ENCODE assay signal across 1 cellular context in the genomic region with DNA sequence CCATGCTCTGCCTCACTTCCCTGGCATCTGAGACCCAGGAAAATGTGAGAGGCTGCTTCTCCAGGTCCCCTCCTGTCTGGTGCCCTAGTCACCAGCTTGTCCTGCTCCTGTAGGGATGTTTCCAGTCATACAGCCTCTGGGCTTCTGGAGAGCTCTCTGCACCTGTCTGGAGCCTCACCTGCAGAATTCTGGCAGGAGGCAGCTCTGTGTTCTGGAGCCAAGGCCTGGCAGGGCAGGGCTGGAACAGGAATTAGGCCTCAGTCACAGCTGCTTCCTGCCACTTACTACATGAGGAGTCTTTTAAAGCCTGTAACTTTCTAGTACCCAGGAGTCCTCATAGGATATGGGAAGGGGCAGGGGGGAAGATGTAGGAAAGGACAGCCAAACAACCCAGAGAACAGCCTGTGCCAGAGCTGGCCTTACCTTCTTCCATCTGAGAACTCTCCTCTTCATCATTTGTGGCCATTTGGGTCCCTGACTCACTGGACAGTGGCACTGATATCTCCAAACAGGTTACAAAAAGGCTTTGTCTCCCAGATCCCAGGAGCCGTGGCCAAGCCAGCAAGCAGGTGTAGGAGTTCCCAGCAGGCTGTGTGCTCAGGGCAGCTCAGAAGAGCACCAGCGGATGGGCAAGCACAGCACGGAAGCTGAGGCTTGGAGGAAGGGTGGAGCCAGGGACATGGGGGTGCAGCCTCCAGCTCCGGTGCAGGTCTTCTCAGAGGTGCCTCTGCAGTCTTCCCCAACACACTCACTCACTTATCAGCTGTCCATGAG.
TF ChIP-seq lines count a peak whose summit lies in the region.

No MANE protein-coding gene starts in this region.

TF ChIP-seq in H1, 55 proteins besides CTCF, POLR2A, EP300 and RAD21:
- no peak for TF ChIP-seq TEAD4 (IDR thresholded peaks at IDR 0.05; ENCODE audit: low read depth, low read length)
- TF ChIP-seq PHF8 (conservative IDR thresholded peaks at IDR 0.05; ENCODE audit: low read depth, low read length) = no peak
- no peak for TF ChIP-seq CREB1 (IDR thresholded peaks at IDR 0.05)
- no peak for TF ChIP-seq EGR1 (IDR thresholded peaks at IDR 0.05; ENCODE audit: borderline replicate concordance, low read depth, low read length)
- no peak for TF ChIP-seq GABPA (IDR thresholded peaks at IDR 0.05; ENCODE audit: borderline replicate concordance, insufficient read depth, low read length)
- no peak for TF ChIP-seq SP1 (IDR thresholded peaks at IDR 0.05; ENCODE audit: low read depth, low read length)
- TF ChIP-seq, protein P1, sequence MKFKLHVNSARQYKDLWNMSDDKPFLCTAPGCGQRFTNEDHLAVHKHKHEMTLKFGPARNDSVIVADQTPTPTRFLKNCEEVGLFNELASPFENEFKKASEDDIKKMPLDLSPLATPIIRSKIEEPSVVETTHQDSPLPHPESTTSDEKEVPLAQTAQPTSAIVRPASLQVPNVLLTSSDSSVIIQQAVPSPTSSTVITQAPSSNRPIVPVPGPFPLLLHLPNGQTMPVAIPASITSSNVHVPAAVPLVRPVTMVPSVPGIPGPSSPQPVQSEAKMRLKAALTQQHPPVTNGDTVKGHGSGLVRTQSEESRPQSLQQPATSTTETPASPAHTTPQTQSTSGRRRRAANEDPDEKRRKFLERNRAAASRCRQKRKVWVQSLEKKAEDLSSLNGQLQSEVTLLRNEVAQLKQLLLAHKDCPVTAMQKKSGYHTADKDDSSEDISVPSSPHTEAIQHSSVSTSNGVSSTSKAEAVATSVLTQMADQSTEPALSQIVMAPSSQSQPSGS (IDR thresholded peaks at IDR 0.05; ENCODE audit: low read length) = no peak
- no peak for TF ChIP-seq JUND (IDR thresholded peaks at IDR 0.05; ENCODE audit: low read length)
- TF ChIP-seq RNF2 (IDR thresholded peaks at IDR 0.05; ENCODE audit: borderline replicate concordance, low read depth, low read length, missing control alignments, poor library complexity, severe bottlenecking) = no peak
- TF ChIP-seq CBX5 (IDR thresholded peaks at IDR 0.05; ENCODE audit: low read depth, low read length) = no peak
- no peak for TF ChIP-seq ASH2L (IDR thresholded peaks at IDR 0.05; ENCODE audit: low read length)
- TF ChIP-seq, protein P2, sequence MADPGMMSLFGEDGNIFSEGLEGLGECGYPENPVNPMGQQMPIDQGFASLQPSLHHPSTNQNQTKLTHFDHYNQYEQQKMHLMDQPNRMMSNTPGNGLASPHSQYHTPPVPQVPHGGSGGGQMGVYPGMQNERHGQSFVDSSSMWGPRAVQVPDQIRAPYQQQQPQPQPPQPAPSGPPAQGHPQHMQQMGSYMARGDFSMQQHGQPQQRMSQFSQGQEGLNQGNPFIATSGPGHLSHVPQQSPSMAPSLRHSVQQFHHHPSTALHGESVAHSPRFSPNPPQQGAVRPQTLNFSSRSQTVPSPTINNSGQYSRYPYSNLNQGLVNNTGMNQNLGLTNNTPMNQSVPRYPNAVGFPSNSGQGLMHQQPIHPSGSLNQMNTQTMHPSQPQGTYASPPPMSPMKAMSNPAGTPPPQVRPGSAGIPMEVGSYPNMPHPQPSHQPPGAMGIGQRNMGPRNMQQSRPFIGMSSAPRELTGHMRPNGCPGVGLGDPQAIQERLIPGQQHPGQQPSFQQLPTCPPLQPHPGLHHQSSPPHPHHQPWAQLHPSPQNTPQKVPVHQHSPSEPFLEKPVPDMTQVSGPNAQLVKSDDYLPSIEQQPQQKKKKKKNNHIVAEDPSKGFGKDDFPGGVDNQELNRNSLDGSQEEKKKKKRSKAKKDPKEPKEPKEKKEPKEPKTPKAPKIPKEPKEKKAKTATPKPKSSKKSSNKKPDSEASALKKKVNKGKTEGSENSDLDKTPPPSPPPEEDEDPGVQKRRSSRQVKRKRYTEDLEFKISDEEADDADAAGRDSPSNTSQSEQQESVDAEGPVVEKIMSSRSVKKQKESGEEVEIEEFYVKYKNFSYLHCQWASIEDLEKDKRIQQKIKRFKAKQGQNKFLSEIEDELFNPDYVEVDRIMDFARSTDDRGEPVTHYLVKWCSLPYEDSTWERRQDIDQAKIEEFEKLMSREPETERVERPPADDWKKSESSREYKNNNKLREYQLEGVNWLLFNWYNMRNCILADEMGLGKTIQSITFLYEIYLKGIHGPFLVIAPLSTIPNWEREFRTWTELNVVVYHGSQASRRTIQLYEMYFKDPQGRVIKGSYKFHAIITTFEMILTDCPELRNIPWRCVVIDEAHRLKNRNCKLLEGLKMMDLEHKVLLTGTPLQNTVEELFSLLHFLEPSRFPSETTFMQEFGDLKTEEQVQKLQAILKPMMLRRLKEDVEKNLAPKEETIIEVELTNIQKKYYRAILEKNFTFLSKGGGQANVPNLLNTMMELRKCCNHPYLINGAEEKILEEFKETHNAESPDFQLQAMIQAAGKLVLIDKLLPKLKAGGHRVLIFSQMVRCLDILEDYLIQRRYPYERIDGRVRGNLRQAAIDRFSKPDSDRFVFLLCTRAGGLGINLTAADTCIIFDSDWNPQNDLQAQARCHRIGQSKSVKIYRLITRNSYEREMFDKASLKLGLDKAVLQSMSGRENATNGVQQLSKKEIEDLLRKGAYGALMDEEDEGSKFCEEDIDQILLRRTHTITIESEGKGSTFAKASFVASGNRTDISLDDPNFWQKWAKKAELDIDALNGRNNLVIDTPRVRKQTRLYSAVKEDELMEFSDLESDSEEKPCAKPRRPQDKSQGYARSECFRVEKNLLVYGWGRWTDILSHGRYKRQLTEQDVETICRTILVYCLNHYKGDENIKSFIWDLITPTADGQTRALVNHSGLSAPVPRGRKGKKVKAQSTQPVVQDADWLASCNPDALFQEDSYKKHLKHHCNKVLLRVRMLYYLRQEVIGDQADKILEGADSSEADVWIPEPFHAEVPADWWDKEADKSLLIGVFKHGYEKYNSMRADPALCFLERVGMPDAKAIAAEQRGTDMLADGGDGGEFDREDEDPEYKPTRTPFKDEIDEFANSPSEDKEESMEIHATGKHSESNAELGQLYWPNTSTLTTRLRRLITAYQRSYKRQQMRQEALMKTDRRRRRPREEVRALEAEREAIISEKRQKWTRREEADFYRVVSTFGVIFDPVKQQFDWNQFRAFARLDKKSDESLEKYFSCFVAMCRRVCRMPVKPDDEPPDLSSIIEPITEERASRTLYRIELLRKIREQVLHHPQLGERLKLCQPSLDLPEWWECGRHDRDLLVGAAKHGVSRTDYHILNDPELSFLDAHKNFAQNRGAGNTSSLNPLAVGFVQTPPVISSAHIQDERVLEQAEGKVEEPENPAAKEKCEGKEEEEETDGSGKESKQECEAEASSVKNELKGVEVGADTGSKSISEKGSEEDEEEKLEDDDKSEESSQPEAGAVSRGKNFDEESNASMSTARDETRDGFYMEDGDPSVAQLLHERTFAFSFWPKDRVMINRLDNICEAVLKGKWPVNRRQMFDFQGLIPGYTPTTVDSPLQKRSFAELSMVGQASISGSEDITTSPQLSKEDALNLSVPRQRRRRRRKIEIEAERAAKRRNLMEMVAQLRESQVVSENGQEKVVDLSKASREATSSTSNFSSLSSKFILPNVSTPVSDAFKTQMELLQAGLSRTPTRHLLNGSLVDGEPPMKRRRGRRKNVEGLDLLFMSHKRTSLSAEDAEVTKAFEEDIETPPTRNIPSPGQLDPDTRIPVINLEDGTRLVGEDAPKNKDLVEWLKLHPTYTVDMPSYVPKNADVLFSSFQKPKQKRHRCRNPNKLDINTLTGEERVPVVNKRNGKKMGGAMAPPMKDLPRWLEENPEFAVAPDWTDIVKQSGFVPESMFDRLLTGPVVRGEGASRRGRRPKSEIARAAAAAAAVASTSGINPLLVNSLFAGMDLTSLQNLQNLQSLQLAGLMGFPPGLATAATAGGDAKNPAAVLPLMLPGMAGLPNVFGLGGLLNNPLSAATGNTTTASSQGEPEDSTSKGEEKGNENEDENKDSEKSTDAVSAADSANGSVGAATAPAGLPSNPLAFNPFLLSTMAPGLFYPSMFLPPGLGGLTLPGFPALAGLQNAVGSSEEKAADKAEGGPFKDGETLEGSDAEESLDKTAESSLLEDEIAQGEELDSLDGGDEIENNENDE (IDR thresholded peaks at IDR 0.05; ENCODE audit: insufficient replicate concordance, low read length) = no peak
- TF ChIP-seq BCL11A (IDR thresholded peaks at IDR 0.05; ENCODE audit: low read depth in 2 of 2, low read length in 2 of 2) = no peak
- no peak for TF ChIP-seq SUZ12 (IDR thresholded peaks at IDR 0.05; ENCODE audit: low read length)
- no peak for TF ChIP-seq MAFK (IDR thresholded peaks at IDR 0.05; ENCODE audit: low read depth, low read length)
- no peak for TF ChIP-seq JUN (IDR thresholded peaks at IDR 0.05; ENCODE audit: low read depth, low read length)
TF ChIP-seq in H1: peak in this region for 0.
